ENCODE assay signal across 19 cellular contexts in the genomic region with DNA sequence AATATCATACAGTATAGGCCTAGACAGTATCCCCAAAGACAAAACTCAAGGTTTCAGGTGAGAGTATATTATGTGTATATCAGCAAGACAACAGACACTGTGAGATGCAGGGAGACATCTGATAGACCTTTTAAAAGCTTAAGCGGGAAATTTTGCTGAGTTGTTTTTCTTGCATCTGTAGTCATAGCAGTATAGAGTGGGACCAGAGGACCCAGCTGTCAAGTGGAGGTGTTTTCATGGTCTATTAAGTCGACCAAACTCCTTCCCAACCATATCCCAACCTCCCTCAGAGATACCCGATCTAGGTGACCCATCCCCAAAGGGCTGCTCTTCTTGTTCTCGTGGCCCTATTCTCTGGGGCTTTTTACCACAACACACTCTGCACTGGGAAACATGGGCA.
A peak's percentile ranks its signal among the peaks of the same experiment; 100 is the strongest.
DNase-seq lines count a peak whose midpoint lies in the region; ATAC-seq, FAIRE-seq and TF ChIP-seq lines count a peak whose summit lies in the region.
"Had no signal": no experiment of that assay in that cellular context is flagged by ENCODE, and none has a peak within 500 bp of the region (broad histone marks: within the 10 kb centered on the region; RNA-seq: fewer than 3 reads in every experiment).

No MANE protein-coding gene starts in this region.

- DNase-seq in NCI-H2171 treated with DMSO at 0.1 percent for 48 hours (lab: John Stamatoyannopoulos, UW) = peak; percentile 59
- DNase-seq in NCI-H2171 (lab: John Stamatoyannopoulos, UW) = no peak
- DNase-seq in SJCRH30 = peak; percentile 7 to 28
- DNase-seq in keratinocyte (ENCODE audit: low read depth, low spot score) = no peak
- no peak for DNase-seq in stimulated activated naive CD8-positive, alpha-beta T cell treated with anti-CD3 and anti-CD28 coated beads, Interleukin-15, amount 100 ng/mL, for 72 hours
- no peak for DNase-seq in ovary
- no peak for DNase-seq in SW480 (ENCODE audit: low spot score)
- no peak for DNase-seq in posterior cingulate gyrus
- DNase-seq: 8988T, COR-L47, DMS 273 treated with DMSO at 0.1 percent for 48 hours, NCI-H1105 treated with DMSO at 0.1 percent for 48 hours, NCI-H1694, NCI-H2107, NCI-H526, PC-9 had no signal

- no peak overlapping the region for H3K4me3 ChIP-seq in SJCRH30
- no peak overlapping the region for H3K4me3 ChIP-seq in keratinocyte (ENCODE audit: control insufficient read depth in 2 of 3, extremely low read depth in 1 of 3, insufficient read depth in 2 of 3, low read depth in 1 of 3, low read length in 3 of 3)
- no peak overlapping the region for H3K4me3 ChIP-seq in ovary
- H3K4me3 ChIP-seq: K562, PC-9 had no signal

- H3K4me1 ChIP-seq in SJCRH30 (no peaks in the 10 kb centered on the region), keratinocyte (ENCODE audit: control insufficient read depth, extremely low read depth, insufficient read depth, low read length) (no peaks in the 10 kb centered on the region), ovary (ENCODE audit: insufficient read depth) (no peaks in the 10 kb centered on the region)

- H3K27ac ChIP-seq in SJCRH30 = no peak overlapping the region
- no peak overlapping the region for H3K27ac ChIP-seq in keratinocyte (ENCODE audit: control insufficient read depth, insufficient read depth, low read length)
- H3K27ac ChIP-seq in ovary = no peak overlapping the region
- H3K27ac ChIP-seq: PC-9 had no signal

- no peak overlapping the region for H2AFZ ChIP-seq in keratinocyte (ENCODE audit: control insufficient read depth, low read length)
- H2AFZ ChIP-seq: PC-9 had no signal

- H3K9me3 Mint-ChIP-seq in stimulated activated naive CD8-positive, alpha-beta T cell treated with anti-CD3 and anti-CD28 coated beads, Interleukin-15, amount 100 ng/mL, for 72 hours = no peaks in the 10 kb centered on the region

- peaks cover 65% of the 10 kb centered on the region for H3K4me1 Mint-ChIP-seq in stimulated activated naive CD8-positive, alpha-beta T cell treated with anti-CD3 and anti-CD28 coated beads, Interleukin-15, amount 100 ng/mL, for 72 hours
- H3K4me1 Mint-ChIP-seq: CD14-positive monocyte had no signal

- H3K27ac Mint-ChIP-seq in stimulated activated naive CD8-positive, alpha-beta T cell treated with anti-CD3 and anti-CD28 coated beads, Interleukin-15, amount 100 ng/mL, for 72 hours = peak overlapping the region in 1 of 2 donors; percentile 45
- H3K27ac Mint-ChIP-seq: CD14-positive monocyte had no signal

- no peak for TF ChIP-seq CTCF in keratinocyte (optimal IDR thresholded peaks at IDR 0.05 in 1 of 3, IDR thresholded peaks at IDR 0.05 in 1 of 3, conservative IDR thresholded peaks at IDR 0.05 in 1 of 3; ENCODE audit: extremely low read depth in 1 of 3, insufficient read depth in 2 of 3, low read length in 3 of 3)
- TF ChIP-seq CTCF in ovary (IDR thresholded peaks at IDR 0.05) = no peak

- TF ChIP-seq POLR2A in ovary (IDR thresholded peaks at IDR 0.05) = no peak

- no peaks in the 10 kb centered on the region for H3K9me1 ChIP-seq in keratinocyte (ENCODE audit: control insufficient read depth, extremely low read depth, insufficient read depth, low read length)

- intact Hi-C loops in ovary (cut with DNase I) (no loop called here), posterior cingulate gyrus (cut with DNase I) (no loop called here)

- no peak overlapping the region for H3K9ac ChIP-seq in keratinocyte (ENCODE audit: control insufficient read depth, extremely low read depth, insufficient read depth, low read length)

- H3K27me3 ChIP-seq in SJCRH30 (no peaks in the 10 kb centered on the region), keratinocyte (ENCODE audit: control insufficient read depth, extremely low read depth, insufficient read depth, low read length) (no peaks in the 10 kb centered on the region), ovary (no peaks in the 10 kb centered on the region)

- H4K20me1 ChIP-seq in keratinocyte (ENCODE audit: control insufficient read depth, extremely low read depth, insufficient read depth, low read length) = no peaks in the 10 kb centered on the region

- WGBS in ovary, 3 donors = 92 to 98% (median 95%) methylated on average over 4 of the region's 4 CpGs

- peak; percentile 53 for FAIRE-seq in keratinocyte (lab: Jason Lieb, UNC)
- FAIRE-seq: G401.6, K562 had no signal

- H3K36me3 ChIP-seq in SJCRH30 (no peaks in the 10 kb centered on the region; the same call in 1 of the 2 replicates), keratinocyte (ENCODE audit: control insufficient read depth in 2 of 2, extremely low read depth in 1 of 2, insufficient read depth in 2 of 2, low read length in 2 of 2) (peaks cover 3 to 4% of the 10 kb centered on the region in 2 experiments), ovary (no peaks in the 10 kb centered on the region)

- no peaks in the 10 kb centered on the region for H3K79me2 ChIP-seq in keratinocyte (ENCODE audit: control insufficient read depth, insufficient read depth, low read length)

- H3K4me3 Mint-ChIP-seq in stimulated activated naive CD8-positive, alpha-beta T cell treated with anti-CD3 and anti-CD28 coated beads, Interleukin-15, amount 100 ng/mL, for 72 hours = peak overlapping the region; percentile 7 to 59
- H3K4me3 Mint-ChIP-seq: CD14-positive monocyte had no signal

- peak; percentile 89 for ATAC-seq in stimulated activated naive CD8-positive, alpha-beta T cell treated with anti-CD3 and anti-CD28 coated beads, Interleukin-15, amount 100 ng/mL, for 72 hours
- ATAC-seq: K562 had no signal

- H3K9me3 ChIP-seq in SJCRH30 (replicated peaks) (no peaks in the 10 kb centered on the region), keratinocyte (ENCODE audit: control insufficient read depth, low read depth, low read length) (no peaks in the 10 kb centered on the region), ovary (no peaks in the 10 kb centered on the region)

- H3K4me2 ChIP-seq in keratinocyte (ENCODE audit: control insufficient read depth, extremely low read depth, insufficient read depth, low read depth, low read length) = no peak overlapping the region
- H3K4me2 ChIP-seq: PC-9 had no signal

- H3K27me3 Mint-ChIP-seq in stimulated activated naive CD8-positive, alpha-beta T cell treated with anti-CD3 and anti-CD28 coated beads, Interleukin-15, amount 100 ng/mL, for 72 hours = no peaks in the 10 kb centered on the region

- dilution Hi-C loops in keratinocyte (cut with MboI; ENCODE audit: extremely low pct_ligation_motif_present, low sequenced_read_pairs) = no loop called here

- TF ChIP-seq EP300 in ovary (IDR thresholded peaks at IDR 0.05) = no peak

Comparison
In these comparisons a context has a peak if more than half of its experiments do, and no peak if none do; other contexts are left out.
1. DNase-seq: peak in NCI-H2171 treated with DMSO at 0.1 percent for 48 hours (single experiment) and SJCRH30 (2 of 2); none in NCI-H2171 (single experiment), keratinocyte (single experiment), stimulated activated naive CD8-positive, alpha-beta T cell treated with anti-CD3 and anti-CD28 coated beads, Interleukin-15, amount 100 ng/mL, for 72 hours (0 of 2), ovary (0 of 5), SW480 (single experiment) and posterior cingulate gyrus (0 of 10).